ENCODE assay signal across 2 cellular contexts in genomic region chrX:134020910-134021309, GRCh38.
TF ChIP-seq lines count a peak whose summit lies in the region.

No MANE protein-coding gene starts in this region.

TF ChIP-seq in GM23338, 12 proteins besides CTCF, POLR2A, EP300 and RAD21 (continued from another document):
- TF ChIP-seq ZNF462 (CRISPR knock-in tag; IDR thresholded peaks at IDR 0.05) (no peak), EZH2phosphoT487 (IDR thresholded peaks at IDR 0.05; ENCODE audit: unreplicated experiment) (no peak), ZNF331 (CRISPR knock-in tag; IDR thresholded peaks at IDR 0.05; ENCODE audit: low read depth) (no peak), REST (IDR thresholded peaks at IDR 0.05; ENCODE audit: unreplicated experiment) (no peak), CREB1 (CRISPR knock-in tag; IDR thresholded peaks at IDR 0.05; ENCODE audit: low read depth) (no peak), JUNB (IDR thresholded peaks at IDR 0.05; ENCODE audit: unreplicated experiment) (no peak)
TF ChIP-seq in GM23338: peak in this region for 0.

TF ChIP-seq in SK-N-SH, 30 proteins besides CTCF, POLR2A, EP300 and RAD21 (continued from another document):
- TF ChIP-seq RXRA (IDR thresholded peaks at IDR 0.05; ENCODE audit: borderline replicate concordance, low read depth): no peak
- no peak for TF ChIP-seq RFX5 (IDR thresholded peaks at IDR 0.05; ENCODE audit: low read length)
- TF ChIP-seq RCOR1 (IDR thresholded peaks at IDR 0.05; ENCODE audit: low read length): no peak
- TF ChIP-seq GABPA (IDR thresholded peaks at IDR 0.05; ENCODE audit: low read depth): no peak
- no peak for TF ChIP-seq JUND (IDR thresholded peaks at IDR 0.05)
- no peak for TF ChIP-seq FOXM1 (IDR thresholded peaks at IDR 0.05; ENCODE audit: low read depth)
- no peak for TF ChIP-seq IRF3 (IDR thresholded peaks at IDR 0.05; ENCODE audit: low read depth, low read length)
- TF ChIP-seq PBX3 (IDR thresholded peaks at IDR 0.05): no peak
- TF ChIP-seq EZH2phosphoT487 (IDR thresholded peaks at IDR 0.05; ENCODE audit: borderline replicate concordance, low read depth): no peak
- no peak for TF ChIP-seq MXI1 (IDR thresholded peaks at IDR 0.05; ENCODE audit: low read depth, low read length)
- TF ChIP-seq USF1 (IDR thresholded peaks at IDR 0.05; ENCODE audit: borderline replicate concordance, low read depth): no peak
- TF ChIP-seq NRF1 (IDR thresholded peaks at IDR 0.05; ENCODE audit: low read depth, low read length): no peak
